In genomic region chr17:77085916-77086432, GRCh38 we compare ENCODE assay signal across 12 cellular contexts. TPM values are rescaled to one million over a fixed set of nuclear protein-coding genes. Genes with fewer than 3 reads are reported as not detected.
DNase-seq lines count a peak whose midpoint lies in the region; ATAC-seq and TF ChIP-seq lines count a peak whose summit lies in the region.
"Had no signal": no experiment of that assay in that cellular context is flagged by ENCODE, and none has a peak within 500 bp of the region (broad histone marks: within the 10 kb centered on the region; RNA-seq: fewer than 3 reads in every experiment).

No MANE protein-coding gene starts in this region.

- H3K36me3 Mint-ChIP-seq in activated naive CD8-positive, alpha-beta T cell treated with anti-CD3 and anti-CD28 coated beads, Interleukin-2, amount 10 ng/mL, durations not matched to agents 7 days and 5 days: peaks cover 10% of the 10 kb centered on the region
- peaks cover 26% of the 10 kb centered on the region for H3K36me3 Mint-ChIP-seq in activated naive CD8-positive, alpha-beta T cell treated with anti-CD3 and anti-CD28 coated beads for 36 hours
- peaks cover 2% of the 10 kb centered on the region for H3K36me3 Mint-ChIP-seq in T-helper 17 cell (ENCODE audit: low read depth)
- H3K36me3 Mint-ChIP-seq in stimulated activated memory B cell treated with anti-CD40 and anti-IgM and Interleukin-4, amounts not matched to agents 10 μg/mL and 1 μg/mL and 100 μg/mL, for 72 hours: peaks cover 22% of the 10 kb centered on the region

- TF ChIP-seq CTCF in spleen (IDR thresholded peaks at IDR 0.05 in 8 of 11, conservative IDR thresholded peaks at IDR 0.05 in 3 of 11): no peak
- no peak for TF ChIP-seq CTCF in upper lobe of right lung (IDR thresholded peaks at IDR 0.05)

- 18 to 23% (median 21%) methylated on average over 7 to 8 of the region's 8 CpGs for WGBS in spleen, 5 donors

- no peak overlapping the region for H3K27ac ChIP-seq in spleen
- H3K27ac ChIP-seq in upper lobe of right lung: no peak overlapping the region
- H3K27ac ChIP-seq: body of pancreas, esophagus muscularis mucosa, KMS-11, thoracic aorta had no signal

- H3K27me3 ChIP-seq in spleen (replicated peaks in 1 of 7) (peaks cover 0 to 13% (median 0%) of the 10 kb centered on the region in 7 donors), upper lobe of right lung (no peaks in the 10 kb centered on the region)
- H3K27me3 ChIP-seq: body of pancreas had no signal

- TF ChIP-seq POLR2A in spleen (IDR thresholded peaks at IDR 0.05): no peak

- H3K9me3 Mint-ChIP-seq in activated naive CD8-positive, alpha-beta T cell treated with anti-CD3 and anti-CD28 coated beads, Interleukin-2, amount 10 ng/mL, durations not matched to agents 7 days and 5 days: no peaks in the 10 kb centered on the region
- no peaks in the 10 kb centered on the region for H3K9me3 Mint-ChIP-seq in activated naive CD8-positive, alpha-beta T cell treated with anti-CD3 and anti-CD28 coated beads for 36 hours
- no peaks in the 10 kb centered on the region for H3K9me3 Mint-ChIP-seq in stimulated activated memory B cell treated with anti-CD40 and anti-IgM and Interleukin-4, amounts not matched to agents 10 μg/mL and 1 μg/mL and 100 μg/mL, for 72 hours

- peak; percentile 7 for ATAC-seq in activated naive CD8-positive, alpha-beta T cell treated with anti-CD3 and anti-CD28 coated beads, Interleukin-2, amount 10 ng/mL, durations not matched to agents 7 days and 5 days (ENCODE audit: low read depth)
- no peak for ATAC-seq in T-helper 17 cell
- no peak for ATAC-seq in stimulated activated memory B cell treated with anti-CD40 and anti-IgM and Interleukin-4, amounts not matched to agents 10 μg/mL and 1 μg/mL and 100 μg/mL, for 72 hours
- no peak for ATAC-seq in upper lobe of right lung

- H3K9me3 ChIP-seq in T-helper 17 cell (ENCODE audit: control insufficient read depth, low read length, poor library complexity, severe bottlenecking) (no peaks in the 10 kb centered on the region), spleen (peaks cover 0 to 9% (median 0%) of the 10 kb centered on the region in 8 donors), upper lobe of right lung (no peaks in the 10 kb centered on the region)
- H3K9me3 ChIP-seq: body of pancreas, esophagus muscularis mucosa, thoracic aorta had no signal

- H3K4me1 Mint-ChIP-seq in activated naive CD8-positive, alpha-beta T cell treated with anti-CD3 and anti-CD28 coated beads, Interleukin-2, amount 10 ng/mL, durations not matched to agents 7 days and 5 days: peaks cover 27% of the 10 kb centered on the region
- peaks cover 25% of the 10 kb centered on the region for H3K4me1 Mint-ChIP-seq in activated naive CD8-positive, alpha-beta T cell treated with anti-CD3 and anti-CD28 coated beads for 36 hours
- peaks cover 22% of the 10 kb centered on the region for H3K4me1 Mint-ChIP-seq in T-helper 17 cell
- peaks cover 39% of the 10 kb centered on the region for H3K4me1 Mint-ChIP-seq in stimulated activated memory B cell treated with anti-CD40 and anti-IgM and Interleukin-4, amounts not matched to agents 10 μg/mL and 1 μg/mL and 100 μg/mL, for 72 hours

- H3K4me1 ChIP-seq in spleen (peaks cover 30 to 57% (median 45%) of the 10 kb centered on the region in 6 donors), upper lobe of right lung (peaks cover 28% of the 10 kb centered on the region)

- H3K4me3 ChIP-seq in spleen (peak overlapping the region in 1 of 8 donors; percentile 10), upper lobe of right lung (no peak overlapping the region)
- H3K4me3 ChIP-seq: body of pancreas had no signal

- DNase-seq in activated naive CD8-positive, alpha-beta T cell treated with anti-CD3 and anti-CD28 coated beads, Interleukin-2, amount 10 ng/mL, durations not matched to agents 7 days and 5 days: no peak
- DNase-seq in activated naive CD8-positive, alpha-beta T cell treated with anti-CD3 and anti-CD28 coated beads for 36 hours: no peak
- DNase-seq in NCI-H146 (lab: John Stamatoyannopoulos, UW): peak; percentile 90
- no peak for DNase-seq in T-helper 17 cell
- DNase-seq in spleen: no peak
- DNase-seq in NCI-H128 (lab: John Stamatoyannopoulos, UW; ENCODE audit: unreplicated experiment): no peak
- no peak for DNase-seq in upper lobe of right lung

- H3K36me3 ChIP-seq in spleen (peaks cover 0 to 15% (median 6%) of the 10 kb centered on the region in 6 donors), upper lobe of right lung (peaks cover 8% of the 10 kb centered on the region)
- H3K36me3 ChIP-seq: thoracic aorta had no signal

- peak overlapping the region; percentile 78 for H3K27ac Mint-ChIP-seq in activated naive CD8-positive, alpha-beta T cell treated with anti-CD3 and anti-CD28 coated beads, Interleukin-2, amount 10 ng/mL, durations not matched to agents 7 days and 5 days
- no peak overlapping the region for H3K27ac Mint-ChIP-seq in activated naive CD8-positive, alpha-beta T cell treated with anti-CD3 and anti-CD28 coated beads for 36 hours
- H3K27ac Mint-ChIP-seq in T-helper 17 cell: peak overlapping the region; percentile 56
- peak overlapping the region; percentile 39 for H3K27ac Mint-ChIP-seq in stimulated activated memory B cell treated with anti-CD40 and anti-IgM and Interleukin-4, amounts not matched to agents 10 μg/mL and 1 μg/mL and 100 μg/mL, for 72 hours

- POLR2A ChIA-PET in activated naive CD8-positive, alpha-beta T cell treated with anti-CD3 and anti-CD28 coated beads, Interleukin-2, amount 10 ng/mL, durations not matched to agents 7 days and 5 days (lab: Charles Lee): interaction anchor here (0.6 to 1.4 kb wide), 3 partner anchors 64 to 150 kb away, joined by 3 read pairs; no protein-coding TSS in a partner anchor

- intact Hi-C loops in spleen (cut with DNase I; ENCODE audit: low total_unique reads): loop anchor here (2.0 kb wide), 1 partner anchor 161 kb away; no protein-coding TSS in a partner anchor
- intact Hi-C loops in upper lobe of right lung (cut with DNase I): no loop called here

- H3K4me3 Mint-ChIP-seq in activated naive CD8-positive, alpha-beta T cell treated with anti-CD3 and anti-CD28 coated beads, Interleukin-2, amount 10 ng/mL, durations not matched to agents 7 days and 5 days: peak overlapping the region; percentile 72
- H3K4me3 Mint-ChIP-seq in activated naive CD8-positive, alpha-beta T cell treated with anti-CD3 and anti-CD28 coated beads for 36 hours: no peak overlapping the region
- H3K4me3 Mint-ChIP-seq in T-helper 17 cell: peak overlapping the region; percentile 52
- no peak overlapping the region for H3K4me3 Mint-ChIP-seq in stimulated activated memory B cell treated with anti-CD40 and anti-IgM and Interleukin-4, amounts not matched to agents 10 μg/mL and 1 μg/mL and 100 μg/mL, for 72 hours

- H3K27me3 Mint-ChIP-seq in activated naive CD8-positive, alpha-beta T cell treated with anti-CD3 and anti-CD28 coated beads, Interleukin-2, amount 10 ng/mL, durations not matched to agents 7 days and 5 days: peaks cover 16% of the 10 kb centered on the region
- H3K27me3 Mint-ChIP-seq in activated naive CD8-positive, alpha-beta T cell treated with anti-CD3 and anti-CD28 coated beads for 36 hours: peaks cover 16% of the 10 kb centered on the region
- H3K27me3 Mint-ChIP-seq in T-helper 17 cell: no peaks in the 10 kb centered on the region
- H3K27me3 Mint-ChIP-seq in stimulated activated memory B cell treated with anti-CD40 and anti-IgM and Interleukin-4, amounts not matched to agents 10 μg/mL and 1 μg/mL and 100 μg/mL, for 72 hours: peaks cover 32% of the 10 kb centered on the region

RNA-seq across cellular contexts. Expression of gene SEC14L1, which starts 54.8 kb away (rescaled TPM):
- 10 to 100 TPM; 74.6 to 77.5 TPM for total RNA-seq in activated naive CD8-positive, alpha-beta T cell treated with anti-CD3 and anti-CD28 coated beads, Interleukin-2, amount 10 ng/mL, durations not matched to agents 7 days and 5 days
- total RNA-seq in activated naive CD8-positive, alpha-beta T cell treated with anti-CD3 and anti-CD28 coated beads for 36 hours: 10 to 100 TPM; 56.9 to 59.6 TPM
- total RNA-seq in T-helper 17 cell (100 to 1,000 TPM in 1 of 2 donors, 10 to 100 TPM in 1; 96.6 to 140 TPM), spleen (100 to 1,000 TPM; 152 to 202 (median 182) TPM), upper lobe of right lung (144 TPM)
- polyA plus RNA-seq in spleen: 10 to 100 TPM; 14.5 to 37.6 (median 18.0) TPM

Comparison
In these comparisons a context has a peak if more than half of its experiments do, and no peak if none do; other contexts are left out.
1. H3K4me3 Mint-ChIP-seq: peak in activated naive CD8-positive, alpha-beta T cell treated with anti-CD3 and anti-CD28 coated beads, Interleukin-2, amount 10 ng/mL, durations not matched to agents 7 days and 5 days (single experiment) and T-helper 17 cell (single experiment); none in activated naive CD8-positive, alpha-beta T cell treated with anti-CD3 and anti-CD28 coated beads for 36 hours (single experiment) and stimulated activated memory B cell treated with anti-CD40 and anti-IgM and Interleukin-4, amounts not matched to agents 10 μg/mL and 1 μg/mL and 100 μg/mL, for 72 hours (single experiment).